Comparison of ENCODE assay signal across 17 cellular contexts in the genomic region with DNA sequence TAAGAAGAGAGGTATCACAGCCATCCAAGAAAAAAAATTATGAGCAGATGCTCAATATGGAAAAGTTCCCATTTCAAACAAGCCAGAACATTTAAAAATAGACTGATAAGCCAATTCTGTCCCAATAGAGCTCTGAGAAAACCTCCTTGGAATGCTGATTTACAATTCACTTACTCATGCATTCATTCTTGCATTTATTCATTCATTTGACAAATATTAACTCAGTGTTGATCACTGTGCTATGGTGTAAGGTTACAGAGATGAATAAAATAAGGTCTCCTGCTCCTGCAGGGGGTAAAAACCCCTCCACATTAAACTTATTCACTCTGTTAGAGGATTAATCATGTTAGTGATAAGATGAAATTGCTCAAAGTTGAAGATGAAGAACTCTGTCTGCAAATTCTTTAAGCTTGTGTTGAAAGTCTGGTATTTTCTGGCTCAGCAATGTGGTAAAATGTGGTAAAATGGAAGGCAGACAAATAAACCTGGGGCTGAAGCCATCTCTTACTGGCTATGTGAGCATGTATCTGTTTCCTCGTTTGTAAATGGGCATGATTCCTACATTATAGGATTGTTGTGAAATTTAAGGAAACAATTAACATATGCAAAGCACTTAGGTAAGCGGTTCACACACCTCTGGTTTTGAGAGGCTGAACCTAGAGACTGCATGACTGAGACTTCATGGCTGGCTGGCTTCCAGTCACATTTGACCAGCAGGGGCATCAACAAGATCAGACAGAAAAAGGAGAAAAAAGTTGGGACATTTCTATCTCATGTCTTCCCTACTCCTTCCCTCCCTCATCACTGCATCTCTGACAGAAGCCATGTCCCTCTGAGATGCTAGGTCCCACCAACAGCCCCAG. TPM values are rescaled to one million over a fixed set of nuclear protein-coding genes. Genes with fewer than 3 reads are reported as not detected.
A peak's percentile ranks its signal among the peaks of the same experiment; 100 is the strongest.
DNase-seq lines count a peak whose midpoint lies in the region; ATAC-seq and TF ChIP-seq lines count a peak whose summit lies in the region.
"Had no signal": no experiment of that assay in that cellular context is flagged by ENCODE, and none has a peak within 500 bp of the region (broad histone marks: within the 10 kb centered on the region; RNA-seq: fewer than 3 reads in every experiment).

No MANE protein-coding gene starts in this region.

- H3K27me3 Mint-ChIP-seq in type B pancreatic cell, result no peaks in the 10 kb centered on the region
- H3K27me3 Mint-ChIP-seq in activated CD4-positive, alpha-beta T cell treated with anti-CD3 and anti-CD28 coated beads for 36 hours, result peaks cover 6% of the 10 kb centered on the region
- H3K27me3 Mint-ChIP-seq: activated CD8-positive, alpha-beta memory T cell treated with anti-CD3 and anti-CD28 coated beads, Interleukin-2, amount 10 ng/mL, durations not matched to agents 7 days and 5 days had no signal

- H3K36me3 ChIP-seq in PC-3 (ENCODE audit: low read depth, low read length), result no peaks in the 10 kb centered on the region
- no peaks in the 10 kb centered on the region for H3K36me3 ChIP-seq in fibroblast of lung (ENCODE audit: control insufficient read depth, insufficient read depth, low read length)
- H3K36me3 ChIP-seq: colonic mucosa, esophagus muscularis mucosa, neutrophil had no signal

- H3K27ac Mint-ChIP-seq in type B pancreatic cell, result no peak overlapping the region
- H3K27ac Mint-ChIP-seq in activated CD4-positive, alpha-beta T cell treated with anti-CD3 and anti-CD28 coated beads for 36 hours, result no peak overlapping the region
- H3K27ac Mint-ChIP-seq: activated CD8-positive, alpha-beta memory T cell treated with anti-CD3 and anti-CD28 coated beads, Interleukin-2, amount 10 ng/mL, durations not matched to agents 7 days and 5 days; activated naive CD8-positive, alpha-beta T cell had no signal

- no peak overlapping the region for H3K9ac ChIP-seq in PC-3 (ENCODE audit: low read length)
- H3K9ac ChIP-seq in fibroblast of lung (ENCODE audit: insufficient read depth, low read length), result no peak overlapping the region

- H3K79me2 ChIP-seq in PC-3 (ENCODE audit: low read length) (no peaks in the 10 kb centered on the region), fibroblast of lung (ENCODE audit: control insufficient read depth, insufficient read depth, low read length) (no peaks in the 10 kb centered on the region)

- H3F3A ChIP-seq in PC-3 (ENCODE audit: low read length, unreplicated experiment), result no peaks in the 10 kb centered on the region

- peaks cover 5% of the 10 kb centered on the region for H3K9me3 Mint-ChIP-seq in type B pancreatic cell
- H3K9me3 Mint-ChIP-seq in activated CD4-positive, alpha-beta T cell treated with anti-CD3 and anti-CD28 coated beads for 36 hours (ENCODE audit: low read depth), result no peaks in the 10 kb centered on the region

- H3K27ac ChIP-seq in PC-3 (ENCODE audit: low read length) (no peak overlapping the region), fibroblast of lung (ENCODE audit: insufficient read depth, low read length) (peak overlapping the region; percentile 26)
- H3K27ac ChIP-seq: 22Rv1, colonic mucosa, esophagus muscularis mucosa, neutrophil, VCaP had no signal

- H3K4me3 Mint-ChIP-seq in type B pancreatic cell, result no peak overlapping the region
- no peak overlapping the region for H3K4me3 Mint-ChIP-seq in activated CD4-positive, alpha-beta T cell treated with anti-CD3 and anti-CD28 coated beads for 36 hours
- H3K4me3 Mint-ChIP-seq: activated CD8-positive, alpha-beta memory T cell treated with anti-CD3 and anti-CD28 coated beads, Interleukin-2, amount 10 ng/mL, durations not matched to agents 7 days and 5 days; activated naive CD8-positive, alpha-beta T cell had no signal

- intact Hi-C loops in PC-3 (cut with micrococcal nuclease), result no loop called here
- intact Hi-C loops in activated CD4-positive, alpha-beta T cell treated with anti-CD3 and anti-CD28 coated beads for 36 hours (cut with DNase I, micrococcal nuclease), result no loop called here

- H3K4me1 Mint-ChIP-seq in type B pancreatic cell (ENCODE audit: unreplicated experiment), result peaks cover 22% of the 10 kb centered on the region
- no peaks in the 10 kb centered on the region for H3K4me1 Mint-ChIP-seq in activated CD4-positive, alpha-beta T cell treated with anti-CD3 and anti-CD28 coated beads for 36 hours
- H3K4me1 Mint-ChIP-seq: activated CD8-positive, alpha-beta memory T cell treated with anti-CD3 and anti-CD28 coated beads, Interleukin-2, amount 10 ng/mL, durations not matched to agents 7 days and 5 days had no signal

- POLR2A ChIA-PET in PC-3 (lab: Charles Lee; ENCODE audit: unreplicated experiment), result no interaction called here
- POLR2A ChIA-PET in activated CD4-positive, alpha-beta T cell treated with anti-CD3 and anti-CD28 coated beads for 36 hours (lab: Charles Lee), result no interaction called here

- H3K4me3 ChIP-seq in PC-3 (ENCODE audit: low read length), result no peak overlapping the region
- no peak overlapping the region for H3K4me3 ChIP-seq in fibroblast of lung (replicated peaks in 1 of 4; ENCODE audit: control extremely low read depth in 1 of 4, insufficient read depth in 1 of 4, low read depth in 3 of 4, low read length in 4 of 4)
- H3K4me3 ChIP-seq: colonic mucosa, esophagus muscularis mucosa had no signal

- H4K20me1 ChIP-seq in PC-3 (ENCODE audit: low read length) (no peaks in the 10 kb centered on the region), fibroblast of lung (ENCODE audit: control insufficient read depth, extremely low read depth, insufficient read depth, low read length) (no peaks in the 10 kb centered on the region)

- DNase-seq in DMS 273 (lab: John Stamatoyannopoulos, UW; ENCODE audit: unreplicated experiment), result peak; percentile 31
- DNase-seq in DMS 273 treated with DMSO at 0.1 percent for 48 hours (lab: John Stamatoyannopoulos, UW), result no peak
- peak; percentile 5 for DNase-seq in PC-3
- peak; percentile 33 to 90 for DNase-seq in fibroblast of lung (ENCODE audit: low read depth in 2 of 2)
- DNase-seq in type B pancreatic cell (ENCODE audit: extremely low spot score, unreplicated experiment), result no peak
- DNase-seq in ecto neural progenitor cell (ENCODE audit: low spot score), result no peak
- DNase-seq in activated CD4-positive, alpha-beta T cell treated with anti-CD3 and anti-CD28 coated beads for 36 hours, result no peak
- DNase-seq: activated CD8-positive, alpha-beta memory T cell treated with anti-CD3 and anti-CD28 coated beads, Interleukin-2, amount 10 ng/mL, durations not matched to agents 7 days and 5 days; Calu3; colonic mucosa; stimulated activated naive CD8-positive, alpha-beta T cell treated with anti-CD3 and anti-CD28 coated beads, Interleukin-15, Interleukin-2, amounts not matched to agents 100 U/mL and 50 U/mL, for 24 hours had no signal

- H3K27me3 ChIP-seq in PC-3 (ENCODE audit: low read length) (no peaks in the 10 kb centered on the region; the same call in 1 of the 2 replicates), fibroblast of lung (ENCODE audit: control insufficient read depth, insufficient read depth, low read length) (no peaks in the 10 kb centered on the region)
- H3K27me3 ChIP-seq: colonic mucosa, esophagus muscularis mucosa, neutrophil had no signal

- no peak overlapping the region for H2AFZ ChIP-seq in PC-3 (ENCODE audit: low read length)
- peak overlapping the region; percentile 3 for H2AFZ ChIP-seq in fibroblast of lung (ENCODE audit: low read length)

- no peaks in the 10 kb centered on the region for H3K9me2 ChIP-seq in PC-3 (replicated peaks; ENCODE audit: low read length)

- ATAC-seq in PC-3 (no peak), GM18870 (IDR thresholded peaks at IDR 0.05; ENCODE audit: unreplicated experiment) (no peak)
- ATAC-seq in activated CD4-positive, alpha-beta T cell treated with anti-CD3 and anti-CD28 coated beads for 36 hours, result no peak
- ATAC-seq: activated CD8-positive, alpha-beta memory T cell treated with anti-CD3 and anti-CD28 coated beads, Interleukin-2, amount 10 ng/mL, durations not matched to agents 7 days and 5 days; stimulated activated naive CD8-positive, alpha-beta T cell treated with anti-CD3 and anti-CD28 coated beads, Interleukin-15, Interleukin-2, amounts not matched to agents 100 U/mL and 50 U/mL, for 24 hours had no signal

- H3K4me1 ChIP-seq in PC-3 (ENCODE audit: insufficient read depth, low read length) (no peaks in the 10 kb centered on the region), fibroblast of lung (ENCODE audit: control insufficient read depth, extremely low read depth, insufficient read depth, low read length) (peaks cover 10% of the 10 kb centered on the region)
- H3K4me1 ChIP-seq: colonic mucosa had no signal

- H3K36me3 Mint-ChIP-seq in type B pancreatic cell, result no peaks in the 10 kb centered on the region
- H3K36me3 Mint-ChIP-seq in activated CD4-positive, alpha-beta T cell treated with anti-CD3 and anti-CD28 coated beads for 36 hours (ENCODE audit: low read depth), result no peaks in the 10 kb centered on the region
- H3K36me3 Mint-ChIP-seq: activated CD8-positive, alpha-beta memory T cell treated with anti-CD3 and anti-CD28 coated beads, Interleukin-2, amount 10 ng/mL, durations not matched to agents 7 days and 5 days; activated naive CD8-positive, alpha-beta T cell had no signal

- H3K4me2 ChIP-seq in PC-3 (ENCODE audit: low read length) (no peak overlapping the region), fibroblast of lung (ENCODE audit: extremely low read depth, insufficient read depth, low read length) (peak overlapping the region; percentile 23)

- CTCF ChIA-PET in PC-3 (lab: Charles Lee), result no interaction called here
- CTCF ChIA-PET in activated CD4-positive, alpha-beta T cell treated with anti-CD3 and anti-CD28 coated beads for 36 hours (lab: Charles Lee), result interaction anchor here (0.7 to 0.8 kb wide), 3 partner anchors 27 to 727 kb away, joined by 3 to 4 read pairs (median 3); no protein-coding TSS in a partner anchor

- BruUV-seq in PC-3 (replicated peaks; lab: Mats Ljungman, UMichigan), result no TSS peak

- H3K9me3 ChIP-seq in PC-3 (ENCODE audit: low read length) (no peaks in the 10 kb centered on the region), fibroblast of lung (ENCODE audit: control insufficient read depth, insufficient read depth, low read depth, low read length) (no peaks in the 10 kb centered on the region)
- H3K9me3 ChIP-seq: colonic mucosa, esophagus muscularis mucosa, neutrophil had no signal

- TF ChIP-seq CTCF in PC-3 (conservative IDR thresholded peaks at IDR 0.05; ENCODE audit: low read depth, low read length) (no peak), fibroblast of lung (conservative IDR thresholded peaks at IDR 0.05 in 1 of 2, IDR thresholded peaks at IDR 0.05 in 1 of 2; ENCODE audit: low read depth in 1 of 2, low read length in 2 of 2) (no peak), type B pancreatic cell (conservative IDR thresholded peaks at IDR 0.05) (peak; percentile 22)

RNA-seq across cellular contexts. Expression of a gene that starts 45.0 kb away (rescaled TPM):
- total RNA-seq in PC-3 (2014; rRNA removed) (not detected in 2 replicates), fibroblast of lung (0.17 and 0.26 TPM in 2 replicates), type B pancreatic cell (ENCODE audit: low replicate concordance) (7.2 and 7.3 TPM in 2 replicates)
- polyA plus RNA-seq in fibroblast of lung, result 1.0 and 2.0 TPM in 2 replicates
- 0.97 and 2.3 TPM in 2 replicates for polyA plus RNA-seq in fibroblast of lung (2012)
- polyA minus RNA-seq in fibroblast of lung (ENCODE audit: low replicate concordance), result 2.2 TPM in 1 of 2 replicates, not detected in the other
- total RNA-seq in activated CD4-positive, alpha-beta T cell treated with anti-CD3 and anti-CD28 coated beads for 36 hours, result under 1 TPM in 1 of 2 experiments, not detected in 1; 0.11 TPM
- total RNA-seq: Calu3 had no signal

Comparison
In these comparisons a context has a peak if more than half of its experiments do, and no peak if none do; other contexts are left out.
1. DNase-seq: peak in DMS 273 (single experiment), PC-3 (single experiment) and fibroblast of lung (2 of 2); none in DMS 273 treated with DMSO at 0.1 percent for 48 hours (single experiment), type B pancreatic cell (single experiment), ecto neural progenitor cell (single experiment) and activated CD4-positive, alpha-beta T cell treated with anti-CD3 and anti-CD28 coated beads for 36 hours (single experiment).